In genomic region chr13:71290963-71291937, GRCh38 we compare ENCODE assay signal across 8 cellular contexts.
DNase-seq lines count a peak whose midpoint lies in the region; ATAC-seq and TF ChIP-seq lines count a peak whose summit lies in the region.

No MANE protein-coding gene starts in this region.

- TF ChIP-seq CTCF in cardiac fibroblast (IDR thresholded peaks at IDR 0.05; ENCODE audit: low read depth, low read length), result no peak
- no peak for TF ChIP-seq CTCF in upper lobe of right lung (IDR thresholded peaks at IDR 0.05)

- no peaks in the 10 kb centered on the region for H3K4me1 ChIP-seq in muscle layer of colon (ENCODE audit: insufficient read depth, low read length)
- peaks cover 5% of the 10 kb centered on the region for H3K4me1 ChIP-seq in upper lobe of right lung

- H3K9ac ChIP-seq in muscle layer of colon (ENCODE audit: low read length), result peak overlapping the region; percentile 27

- intact Hi-C loops in upper lobe of right lung (cut with DNase I), result no loop called here

- no peaks in the 10 kb centered on the region for H3K36me3 ChIP-seq in muscle layer of colon (ENCODE audit: insufficient read depth, low read length)
- no peaks in the 10 kb centered on the region for H3K36me3 ChIP-seq in upper lobe of right lung

- H3K9me3 ChIP-seq in muscle layer of colon (ENCODE audit: low read length) (no peaks in the 10 kb centered on the region), upper lobe of right lung (no peaks in the 10 kb centered on the region)

- ATAC-seq in GM21390 (IDR thresholded peaks at IDR 0.05; ENCODE audit: unreplicated experiment), result peak; percentile 86
- ATAC-seq in upper lobe of right lung, result peak; percentile 53

- DNase-seq in DMS79 (lab: John Stamatoyannopoulos, UW) (peak; percentile 13), HT1080 (ENCODE audit: low read depth) (peak; percentile 75), T-helper 1 cell (peak in 4 of 5 donors; percentile 17 to 75 (median 33)), cardiac fibroblast (ENCODE audit: low read depth in 2 of 2) (peak; percentile 3 to 81), upper lobe of right lung (no peak), NCI-H446 treated with DMSO at 0.1 percent for 48 hours (lab: John Stamatoyannopoulos, UW) (no peak)

- no peaks in the 10 kb centered on the region for H3K27me3 ChIP-seq in muscle layer of colon (ENCODE audit: control insufficient read depth in 1 of 2, insufficient read depth in 2 of 2, low read length in 2 of 2)
- no peaks in the 10 kb centered on the region for H3K27me3 ChIP-seq in upper lobe of right lung

- no peak overlapping the region for H3K27ac ChIP-seq in muscle layer of colon (ENCODE audit: low read depth, low read length)
- peak overlapping the region; percentile 44 for H3K27ac ChIP-seq in upper lobe of right lung

- H3K4me3 ChIP-seq in cardiac fibroblast (replicated peaks in 1 of 2; ENCODE audit: low read depth in 2 of 2, low read length in 2 of 2) (peak overlapping the region in 1 of 2 donors; percentile 43), muscle layer of colon (ENCODE audit: low read depth in 1 of 2, low read length in 2 of 2) (peak overlapping the region; percentile 7 to 51), upper lobe of right lung (peak overlapping the region; percentile 45)

Comparison
In these comparisons a context has a peak if more than half of its experiments do, and no peak if none do; other contexts are left out.
1. DNase-seq: peak in DMS79 (single experiment), HT1080 (single experiment), T-helper 1 cell (4 of 5) and cardiac fibroblast (2 of 2); none in upper lobe of right lung (single experiment) and NCI-H446 treated with DMSO at 0.1 percent for 48 hours (single experiment).